Comparison of ENCODE assay signal across 24 cellular contexts in the genomic region with DNA sequence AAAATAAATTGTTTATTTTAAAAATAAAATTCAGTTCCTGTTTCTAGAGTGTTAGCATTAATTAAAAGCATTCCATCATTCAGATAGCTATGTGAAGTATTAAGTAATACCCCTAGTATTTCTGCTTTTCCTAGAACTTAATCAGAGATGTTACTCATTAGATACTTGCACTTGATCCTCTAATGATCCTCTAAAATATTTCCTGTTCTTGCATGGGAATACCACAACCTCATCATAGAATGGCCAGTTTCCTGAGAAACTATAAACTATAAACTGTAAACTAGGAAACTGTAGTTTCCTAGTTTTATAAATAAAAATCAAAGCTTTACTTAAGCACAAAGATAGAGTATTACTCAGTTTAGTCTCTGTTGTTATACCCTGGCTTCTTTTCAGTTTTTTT.
"Had no signal": no experiment of that assay in that cellular context is flagged by ENCODE, and none has a peak within 500 bp of the region (broad histone marks: within the 10 kb centered on the region; RNA-seq: fewer than 3 reads in every experiment).

No MANE protein-coding gene starts in this region.

- H3K27ac ChIP-seq: ascending aorta, body of pancreas, SK-N-MC had no signal

- H3K27ac Mint-ChIP-seq: activated CD8-positive, alpha-beta memory T cell treated with anti-CD3 and anti-CD28 coated beads, Interleukin-2, amount 10 ng/mL, durations not matched to agents 7 days and 5 days; activated naive CD4-positive, alpha-beta T cell treated with anti-CD3 and anti-CD28 coated beads, Interleukin-2, amount 50 U/mL, for 24 hours; activated T-cell treated with anti-CD3 and anti-CD28 coated beads, Interleukin-2, amount 50 U/mL, for 24 hours; activated T-helper 1 cell treated with anti-CD3 and anti-CD28 coated beads, Interleukin-12 subunit alpha, Interleukin-12 subunit beta, Interleukin-2, Interleukin-4 antibody, amounts not matched to agents 30 ng/mL and 10 ng/mL and 1 ng/mL, durations not matched to agents 14 hours and 24 hours and 36 hours had no signal

- DNase-seq: activated CD4-positive, alpha-beta T cell treated with anti-CD3 and anti-CD28 coated beads for 4 hours; activated CD8-positive, alpha-beta memory T cell treated with anti-CD3 and anti-CD28 coated beads, Interleukin-2, amount 10 ng/mL, durations not matched to agents 7 days and 5 days; activated effector memory CD4-positive, alpha-beta T cell treated with Interleukin-2 at 50 U/mL for 16 hours; activated naive CD4-positive, alpha-beta T cell; activated T-cell treated with anti-CD3 and anti-CD28 coated beads, Interleukin-2, amount 50 U/mL, for 24 hours; body of pancreas; central memory CD4-positive, alpha-beta T cell; Kasumi-1; NCI-H1105 treated with DMSO at 0.1 percent for 48 hours; NCI-H146; NCI-H1930; NCI-H2107; NCI-H2171 treated with DMSO at 0.1 percent for 48 hours; NCI-H345; NCI-H510A; NCI-H526 treated with DMSO at 0.1 percent for 48 hours; NCI-H82; T-helper 1 cell had no signal

- H3K36me3 Mint-ChIP-seq: activated naive CD4-positive, alpha-beta T cell treated with anti-CD3 and anti-CD28 coated beads, Interleukin-2, amount 50 U/mL, for 24 hours had no signal

- ATAC-seq: activated CD4-positive, CD25-positive, alpha-beta regulatory T cell treated with anti-CD3 and anti-CD28 coated beads, Interleukin-2, amount 50 U/mL, for 24 hours; activated CD8-positive, alpha-beta memory T cell treated with anti-CD3 and anti-CD28 coated beads, Interleukin-2, amount 10 ng/mL, durations not matched to agents 7 days and 5 days; body of pancreas; Right ventricle myocardium inferior had no signal

- H3K27me3 ChIP-seq: ascending aorta, body of pancreas had no signal

- H3K4me3 Mint-ChIP-seq: activated CD8-positive, alpha-beta memory T cell treated with anti-CD3 and anti-CD28 coated beads, Interleukin-2, amount 10 ng/mL, durations not matched to agents 7 days and 5 days; activated naive CD4-positive, alpha-beta T cell treated with anti-CD3 and anti-CD28 coated beads, Interleukin-2, amount 50 U/mL, for 24 hours; activated T-cell treated with anti-CD3 and anti-CD28 coated beads, Interleukin-2, amount 50 U/mL, for 24 hours; activated T-helper 1 cell treated with anti-CD3 and anti-CD28 coated beads, Interleukin-12 subunit alpha, Interleukin-12 subunit beta, Interleukin-2, Interleukin-4 antibody, amounts not matched to agents 30 ng/mL and 10 ng/mL and 1 ng/mL, durations not matched to agents 14 hours and 24 hours and 36 hours had no signal

- H3K9me3 Mint-ChIP-seq: activated naive CD4-positive, alpha-beta T cell treated with anti-CD3 and anti-CD28 coated beads, Interleukin-2, amount 50 U/mL, for 24 hours; activated T-cell treated with anti-CD3 and anti-CD28 coated beads, Interleukin-2, amount 50 U/mL, for 24 hours; activated T-helper 1 cell treated with anti-CD3 and anti-CD28 coated beads, Interleukin-12 subunit alpha, Interleukin-12 subunit beta, Interleukin-2, Interleukin-4 antibody, amounts not matched to agents 30 ng/mL and 10 ng/mL and 1 ng/mL, durations not matched to agents 14 hours and 24 hours and 36 hours had no signal

- H3K9me3 ChIP-seq: ascending aorta, body of pancreas had no signal

- H3K27me3 Mint-ChIP-seq: activated CD8-positive, alpha-beta memory T cell treated with anti-CD3 and anti-CD28 coated beads, Interleukin-2, amount 10 ng/mL, durations not matched to agents 7 days and 5 days; activated naive CD4-positive, alpha-beta T cell treated with anti-CD3 and anti-CD28 coated beads, Interleukin-2, amount 50 U/mL, for 24 hours; activated T-cell treated with anti-CD3 and anti-CD28 coated beads, Interleukin-2, amount 50 U/mL, for 24 hours had no signal

- H3K4me3 ChIP-seq: ascending aorta, body of pancreas, SK-N-MC had no signal
